28 cellular contexts compared by ENCODE assay signal in genomic region chr1:20266141-20266540, GRCh38. TPM values are rescaled to one million over a fixed set of nuclear protein-coding genes. Genes with fewer than 3 reads are reported as not detected.
DNase-seq lines count a peak whose midpoint lies in the region; ATAC-seq and TF ChIP-seq lines count a peak whose summit lies in the region.
"Had no signal": no experiment of that assay in that cellular context is flagged by ENCODE, and none has a peak within 500 bp of the region (broad histone marks: within the 10 kb centered on the region; RNA-seq: fewer than 3 reads in every experiment).

No MANE protein-coding gene starts in this region.

- POLR2A ChIA-PET in HEK293 (lab: Yijun Ruan, JAX): no interaction called here

- CTCF ChIA-PET in HEK293 (lab: Yijun Ruan, JAX): interaction anchor here (0.6 to 1.2 kb wide), 2 partner anchors 24 to 309 kb away, joined by 3 read pairs; no protein-coding TSS in a partner anchor

- TF ChIP-seq CTCF in HEK293 (tag by site-specific recombination; IDR thresholded peaks at IDR 0.05): no peak
- no peak for TF ChIP-seq CTCF in RWPE2 (IDR thresholded peaks at IDR 0.05; ENCODE audit: poor library complexity, severe bottlenecking)
- TF ChIP-seq CTCF in cardiac fibroblast (IDR thresholded peaks at IDR 0.05; ENCODE audit: low read depth, low read length): no peak
- no peak for TF ChIP-seq CTCF in Peyer's patch (IDR thresholded peaks at IDR 0.05)

- 0 out of 3 replicates have a peak, but pooled peaks have one; percentile 21 for ATAC-seq in RWPE2 (ENCODE audit: low read depth)
- ATAC-seq in GM21360 (IDR thresholded peaks at IDR 0.05; ENCODE audit: unreplicated experiment): no peak
- ATAC-seq: GM12878 had no signal

- TF ChIP-seq POLR2A in erythroblast (IDR thresholded peaks at IDR 0.05; ENCODE audit: low read length): no peak
- TF ChIP-seq POLR2A in Peyer's patch (IDR thresholded peaks at IDR 0.05): no peak

- no peaks in the 10 kb centered on the region for H3K36me3 ChIP-seq in HEK293 (ENCODE audit: control insufficient read depth in 2 of 2, insufficient read depth in 1 of 2, low read length in 2 of 2)
- no peaks in the 10 kb centered on the region for H3K36me3 ChIP-seq in RWPE2 (ENCODE audit: low read depth)
- H3K36me3 ChIP-seq in Peyer's patch: no peaks in the 10 kb centered on the region
- H3K36me3 ChIP-seq: BLaER1 had no signal

- H3K27me3 ChIP-seq in RWPE2 (ENCODE audit: insufficient read depth, poor library complexity, severe bottlenecking): no peaks in the 10 kb centered on the region
- no peaks in the 10 kb centered on the region for H3K27me3 ChIP-seq in Peyer's patch
- H3K27me3 ChIP-seq: BLaER1 had no signal

- no peaks in the 10 kb centered on the region for H3K9me3 ChIP-seq in HEK293 (ENCODE audit: control insufficient read depth, insufficient read depth, low read depth, low read length)
- no peaks in the 10 kb centered on the region for H3K9me3 ChIP-seq in RWPE2 (ENCODE audit: severe bottlenecking)
- no peaks in the 10 kb centered on the region for H3K9me3 ChIP-seq in Peyer's patch
- H3K9me3 ChIP-seq: BLaER1, Caco-2, SK-N-SH had no signal

- DNase-seq in RWPE2 (ENCODE audit: low spot score) (no peak), cardiac fibroblast (ENCODE audit: low read depth in 2 of 2) (peak; percentile 15 to 23), kidney tubule cell (ENCODE audit: low spot score) (peak; percentile 51), erythroblast (lab: John Stamatoyannopoulos, UW) (no peak), Peyer's patch (no peak), NOMO-1 treated with DMSO at 0.1 percent for 48 hours (lab: John Stamatoyannopoulos, UW; ENCODE audit: unreplicated experiment) (no peak)
- DNase-seq: ACHN; Caco-2; CD4-positive, alpha-beta memory T cell; DMS 273 treated with DMSO at 0.1 percent for 48 hours; DMS79 treated with DMSO at 0.1 percent for 48 hours; GOT3; Karpas-422; NCI-H1417; NCI-H1694 treated with DMSO at 0.1 percent for 48 hours; NCI-H2081 treated with DMSO at 0.1 percent for 48 hours; NCI-H2171 treated with DMSO at 0.1 percent for 48 hours; NCI-H446; NCI-H526; OCI-M1; SHP77 treated with DMSO at 0.1 percent for 48 hours; SK-N-SH had no signal

- H3K4me3 ChIP-seq in HEK293 (ENCODE audit: low read depth, low read length) (no peak overlapping the region), RWPE2 (ENCODE audit: severe bottlenecking) (no peak overlapping the region), cardiac fibroblast (replicated peaks in 1 of 2; ENCODE audit: low read depth in 2 of 2, low read length in 2 of 2) (no peak overlapping the region), Peyer's patch (no peak overlapping the region)
- H3K4me3 ChIP-seq: BLaER1, GM12878 had no signal

- H3K27ac ChIP-seq in HEK293 (ENCODE audit: extremely low read depth, low read depth, low read length): no peak overlapping the region
- H3K27ac ChIP-seq in RWPE2 (ENCODE audit: poor library complexity, severe bottlenecking): no peak overlapping the region
- no peak overlapping the region for H3K27ac ChIP-seq in Peyer's patch
- H3K27ac ChIP-seq: BLaER1 had no signal

- no peaks in the 10 kb centered on the region for H3K4me1 ChIP-seq in HEK293 (ENCODE audit: control insufficient read depth, insufficient read depth, low read length)
- H3K4me1 ChIP-seq in RWPE2 (ENCODE audit: insufficient read depth, poor library complexity, severe bottlenecking): no peaks in the 10 kb centered on the region
- H3K4me1 ChIP-seq in Peyer's patch: no peaks in the 10 kb centered on the region
- H3K4me1 ChIP-seq: BLaER1, Caco-2 had no signal

TF ChIP-seq in HEK293, 187 proteins besides CTCF, POLR2A, EP300 and RAD21:
- peak; percentile 63 for TF ChIP-seq ZFHX2 (tag by site-specific recombination; conservative IDR thresholded peaks at IDR 0.05)
- TF ChIP-seq INSM2 (tag by site-specific recombination; IDR thresholded peaks at IDR 0.05): no peak
- peak; percentile 73 for TF ChIP-seq EGR2 (tag by site-specific recombination; IDR thresholded peaks at IDR 0.05; ENCODE audit: low read depth)

RNA-seq across cellular contexts. Expression of gene VWA5B1, which starts 24.5 kb away (rescaled TPM):
- total RNA-seq in Peyer's patch: not detected
- total RNA-seq: Caco-2, M059J, RPMI7951 had no signal

Comparison
In these comparisons a context has a peak if more than half of its experiments do, and no peak if none do; other contexts are left out.
1. DNase-seq: peak in cardiac fibroblast (2 of 2) and kidney tubule cell (single experiment); none in RWPE2 (single experiment), erythroblast (0 of 2), Peyer's patch (0 of 3) and NOMO-1 treated with DMSO at 0.1 percent for 48 hours (single experiment).